1 cellular context compared by ENCODE assay signal in genomic region chr1:109776911-109777310, GRCh38.
TF ChIP-seq lines count a peak whose summit lies in the region.

No MANE protein-coding gene starts in this region.

TF ChIP-seq in HepG2, 621 proteins besides CTCF, POLR2A, EP300 and RAD21 (continued from another document and continues in another):
- TF ChIP-seq SP140L (CRISPR knock-in tag; IDR thresholded peaks at IDR 0.05; ENCODE audit: borderline replicate concordance) (no peak), NR3C1 (CRISPR knock-in tag; IDR thresholded peaks at IDR 0.05) (no peak), RERE (CRISPR knock-in tag; IDR thresholded peaks at IDR 0.05; ENCODE audit: low read depth) (no peak), ATF3 (CRISPR knock-in tag; IDR thresholded peaks at IDR 0.05) (no peak), SCMH1 (CRISPR knock-in tag; IDR thresholded peaks at IDR 0.05; ENCODE audit: borderline replicate concordance) (no peak), NCOA5 (CRISPR knock-in tag; IDR thresholded peaks at IDR 0.05) (no peak), XBP1 (CRISPR knock-in tag; IDR thresholded peaks at IDR 0.05) (no peak), CCAR2 (optimal IDR thresholded peaks at IDR 0.05; ENCODE audit: low read depth, low read length) (no peak), ZNF674 (CRISPR knock-in tag; IDR thresholded peaks at IDR 0.05; ENCODE audit: low read depth) (no peak), GPN1 (CRISPR knock-in tag; IDR thresholded peaks at IDR 0.05; ENCODE audit: borderline replicate concordance) (no peak), RXRB (CRISPR knock-in tag; IDR thresholded peaks at IDR 0.05; ENCODE audit: borderline replicate concordance) (0 out of 2 replicates have a peak, but pooled peaks have one; percentile 10), E2F5 (CRISPR knock-in tag; conservative IDR thresholded peaks at IDR 0.05) (no peak), ZNF251 (CRISPR knock-in tag; IDR thresholded peaks at IDR 0.05) (no peak), SIN3A (IDR thresholded peaks at IDR 0.05; ENCODE audit: borderline replicate concordance, low read depth, low read length) (no peak), ZNF564 (CRISPR knock-in tag; IDR thresholded peaks at IDR 0.05) (no peak), NFATC3 (CRISPR knock-in tag; IDR thresholded peaks at IDR 0.05) (no peak), EEA1 (CRISPR knock-in tag; IDR thresholded peaks at IDR 0.05; ENCODE audit: borderline replicate concordance) (no peak), PBX3 (CRISPR knock-in tag; IDR thresholded peaks at IDR 0.05; ENCODE audit: borderline replicate concordance) (no peak), GTF2F1 (IDR thresholded peaks at IDR 0.05; ENCODE audit: low read length) (no peak), ATF4 (CRISPR knock-in tag; IDR thresholded peaks at IDR 0.05) (no peak), MYC (CRISPR knock-in tag; IDR thresholded peaks at IDR 0.05; ENCODE audit: borderline replicate concordance) (no peak), LBX2 (CRISPR knock-in tag; IDR thresholded peaks at IDR 0.05; ENCODE audit: borderline replicate concordance) (no peak), ZNF710 (CRISPR knock-in tag; IDR thresholded peaks at IDR 0.05; ENCODE audit: borderline replicate concordance) (no peak), ZBTB2 (CRISPR knock-in tag; IDR thresholded peaks at IDR 0.05; ENCODE audit: low read depth) (no peak), BHLHE40 (IDR thresholded peaks at IDR 0.05; ENCODE audit: low read length) (no peak), FOXO4 (CRISPR knock-in tag; conservative IDR thresholded peaks at IDR 0.05) (no peak), HNF4G (IDR thresholded peaks at IDR 0.05; ENCODE audit: borderline replicate concordance, low read depth, low read length) (no peak), HNF4G (CRISPR knock-in tag; IDR thresholded peaks at IDR 0.05; ENCODE audit: borderline replicate concordance, low read depth) (no peak), MLLT10 (CRISPR knock-in tag; IDR thresholded peaks at IDR 0.05) (no peak), ZHX1 (CRISPR knock-in tag; IDR thresholded peaks at IDR 0.05; ENCODE audit: low read depth) (no peak), MED8 (CRISPR knock-in tag; IDR thresholded peaks at IDR 0.05; ENCODE audit: insufficient replicate concordance) (no peak), REL (CRISPR knock-in tag; conservative IDR thresholded peaks at IDR 0.05) (no peak), ESRRA (CRISPR knock-in tag; IDR thresholded peaks at IDR 0.05; ENCODE audit: low read depth) (no peak), ZBTB7B (CRISPR knock-in tag; IDR thresholded peaks at IDR 0.05) (no peak), BRF2 (CRISPR knock-in tag; IDR thresholded peaks at IDR 0.05) (no peak), MIXL1 (CRISPR knock-in tag; IDR thresholded peaks at IDR 0.05) (0 out of 2 replicates have a peak, but pooled peaks have one; percentile 28), KDM6A (CRISPR knock-in tag; IDR thresholded peaks at IDR 0.05; ENCODE audit: low read depth) (no peak), ZNF616 (CRISPR knock-in tag; IDR thresholded peaks at IDR 0.05; ENCODE audit: low read depth) (no peak), IRF1 (CRISPR knock-in tag; IDR thresholded peaks at IDR 0.05; ENCODE audit: low read depth) (no peak)
